In the genomic region with DNA sequence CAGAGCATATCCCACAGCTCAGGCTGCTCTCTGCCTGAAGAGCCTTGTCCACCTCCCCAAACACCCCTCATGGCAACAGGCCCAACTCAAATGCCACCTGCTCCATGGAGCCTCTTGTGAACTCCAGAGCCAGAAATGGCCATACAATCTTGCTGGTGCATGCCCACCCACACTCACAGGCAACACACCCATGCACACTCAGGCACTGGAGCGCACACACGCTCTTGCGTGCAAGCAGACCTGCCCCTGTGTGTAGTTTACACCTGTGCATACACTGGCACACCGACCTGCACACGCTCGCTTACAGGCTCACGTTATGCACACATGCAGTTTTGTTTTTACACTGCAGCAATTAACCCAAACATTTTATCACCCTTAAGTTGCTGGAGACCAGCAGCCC, we compare ENCODE assay signal across 23 cellular contexts. TPM values are rescaled to one million over a fixed set of nuclear protein-coding genes. Genes with fewer than 3 reads are reported as not detected.
DNase-seq lines count a peak whose midpoint lies in the region; ATAC-seq and TF ChIP-seq lines count a peak whose summit lies in the region.
"Had no signal": no experiment of that assay in that cellular context is flagged by ENCODE, and none has a peak within 500 bp of the region (broad histone marks: within the 10 kb centered on the region; RNA-seq: fewer than 3 reads in every experiment).

No MANE protein-coding gene starts in this region.

- H3K27me3 ChIP-seq in cardiac muscle cell, result no peaks in the 10 kb centered on the region
- H3K27me3 ChIP-seq: heart left ventricle had no signal

- H3K36me3 ChIP-seq in cardiac muscle cell, result no peaks in the 10 kb centered on the region

- peak overlapping the region; percentile 19 for H3K27ac Mint-ChIP-seq in T-helper 1 cell treated with Interleukin-12 subunit alpha and Interleukin-12 subunit beta and Interleukin-4 antibody, amounts not matched to agents 30 μg/mL and 1 μg/mL, for 36 hours
- no peak overlapping the region for H3K27ac Mint-ChIP-seq in chondrocyte (ENCODE audit: unreplicated experiment)
- peak overlapping the region; percentile 6 to 72 for H3K27ac Mint-ChIP-seq in stimulated activated naive CD8-positive, alpha-beta T cell treated with anti-CD3 and anti-CD28 coated beads, Interleukin-15, amount 100 ng/mL, for 72 hours
- H3K27ac Mint-ChIP-seq: activated B cell treated with CpG ODN at 0.5 μM for 24 hours; mesothelial cell of epicardium; nephron; stimulated activated naive B cell treated with anti-CD40 and anti-IgM and Interleukin-4, amounts not matched to agents 10 μg/mL and 1 μg/mL and 100 μg/mL, for 72 hours had no signal

- H3K4me3 Mint-ChIP-seq in T-helper 1 cell treated with Interleukin-12 subunit alpha and Interleukin-12 subunit beta and Interleukin-4 antibody, amounts not matched to agents 30 μg/mL and 1 μg/mL, for 36 hours, result no peak overlapping the region
- no peak overlapping the region for H3K4me3 Mint-ChIP-seq in chondrocyte (ENCODE audit: unreplicated experiment)
- peak overlapping the region in 1 of 2 donors; percentile 31 for H3K4me3 Mint-ChIP-seq in stimulated activated naive CD8-positive, alpha-beta T cell treated with anti-CD3 and anti-CD28 coated beads, Interleukin-15, amount 100 ng/mL, for 72 hours
- H3K4me3 Mint-ChIP-seq: activated B cell treated with CpG ODN at 0.5 μM for 24 hours; mesothelial cell of epicardium; nephron; stimulated activated naive B cell treated with anti-CD40 and anti-IgM and Interleukin-4, amounts not matched to agents 10 μg/mL and 1 μg/mL and 100 μg/mL, for 72 hours had no signal

- DNase-seq in T-helper 1 cell (no peak), cardiac muscle cell (ENCODE audit: low read depth in 1 of 2, low spot score in 1 of 2) (no peak), Right ventricle myocardium superior (no peak), chondrocyte (ENCODE audit: low spot score) (peak; percentile 41), anterior cingulate cortex (lab: John Stamatoyannopoulos, UW) (no peak)
- no peak for DNase-seq in stimulated activated naive CD8-positive, alpha-beta T cell treated with anti-CD3 and anti-CD28 coated beads, Interleukin-15, amount 100 ng/mL, for 72 hours
- no peak for DNase-seq in stimulated activated CD4-positive, alpha-beta T cell treated with anti-CD3 and anti-CD28 coated beads, Interleukin-12 subunit alpha, Interleukin-12 subunit beta, amount 100 ng/mL, for 4 hours
- DNase-seq: 8988T; activated B cell treated with CpG ODN at 0.5 μM for 24 hours; activated gamma-delta T cell treated with Interleukin-2 at 50 U/mL for 16 hours; effector CD4-positive, alpha-beta T cell; heart left ventricle; NCI-H146; NCI-H510A treated with DMSO at 0.1 percent for 48 hours; psoas muscle; stimulated activated naive B cell treated with anti-CD40 and anti-IgM and Interleukin-4, amounts not matched to agents 10 μg/mL and 1 μg/mL and 100 μg/mL, for 72 hours; T1000 had no signal

- peaks cover 26% of the 10 kb centered on the region for H3K4me1 Mint-ChIP-seq in T-helper 1 cell treated with Interleukin-12 subunit alpha and Interleukin-12 subunit beta and Interleukin-4 antibody, amounts not matched to agents 30 μg/mL and 1 μg/mL, for 36 hours (ENCODE audit: low read depth)
- no peaks in the 10 kb centered on the region for H3K4me1 Mint-ChIP-seq in chondrocyte (ENCODE audit: low read depth)
- peaks cover 48% of the 10 kb centered on the region for H3K4me1 Mint-ChIP-seq in stimulated activated naive CD8-positive, alpha-beta T cell treated with anti-CD3 and anti-CD28 coated beads, Interleukin-15, amount 100 ng/mL, for 72 hours

- peaks cover 25% of the 10 kb centered on the region for H3K36me3 Mint-ChIP-seq in T-helper 1 cell treated with Interleukin-12 subunit alpha and Interleukin-12 subunit beta and Interleukin-4 antibody, amounts not matched to agents 30 μg/mL and 1 μg/mL, for 36 hours (ENCODE audit: low read depth)
- H3K36me3 Mint-ChIP-seq in chondrocyte (ENCODE audit: low read depth), result peaks cover 2% of the 10 kb centered on the region
- H3K36me3 Mint-ChIP-seq: stimulated activated naive B cell treated with anti-CD40 and anti-IgM and Interleukin-4, amounts not matched to agents 10 μg/mL and 1 μg/mL and 100 μg/mL, for 72 hours had no signal

- intact Hi-C loops in Right ventricle myocardium superior (cut with DNase I), result no loop called here

- H3K9me3 Mint-ChIP-seq in T-helper 1 cell treated with Interleukin-12 subunit alpha and Interleukin-12 subunit beta and Interleukin-4 antibody, amounts not matched to agents 30 μg/mL and 1 μg/mL, for 36 hours, result no peaks in the 10 kb centered on the region
- peaks cover 4% of the 10 kb centered on the region for H3K9me3 Mint-ChIP-seq in chondrocyte (ENCODE audit: low read depth)
- H3K9me3 Mint-ChIP-seq in stimulated activated naive CD8-positive, alpha-beta T cell treated with anti-CD3 and anti-CD28 coated beads, Interleukin-15, amount 100 ng/mL, for 72 hours, result no peaks in the 10 kb centered on the region
- H3K9me3 Mint-ChIP-seq: activated B cell treated with CpG ODN at 0.5 μM for 24 hours had no signal

- TF ChIP-seq CTCF in cardiac muscle cell (IDR thresholded peaks at IDR 0.05; ENCODE audit: low read depth, low read length) (no peak), chondrocyte (IDR thresholded peaks at IDR 0.05) (no peak)

- no peaks in the 10 kb centered on the region for H3K9me3 ChIP-seq in cardiac muscle cell (ENCODE audit: low read depth)
- H3K9me3 ChIP-seq: psoas muscle had no signal

- ATAC-seq in Right ventricle myocardium superior (ENCODE audit: poor library complexity), result no peak
- ATAC-seq in stimulated activated naive CD8-positive, alpha-beta T cell treated with anti-CD3 and anti-CD28 coated beads, Interleukin-15, amount 100 ng/mL, for 72 hours, result no peak
- ATAC-seq: heart left ventricle; psoas muscle; stimulated activated naive B cell treated with anti-CD40 and anti-IgM and Interleukin-4, amounts not matched to agents 10 μg/mL and 1 μg/mL and 100 μg/mL, for 72 hours had no signal

- H3K4me3 ChIP-seq in cardiac muscle cell, result no peak overlapping the region
- H3K4me3 ChIP-seq: heart left ventricle, psoas muscle, SK-N-MC had no signal

- peaks cover 16% of the 10 kb centered on the region for H3K4me1 ChIP-seq in cardiac muscle cell (ENCODE audit: low read depth)
- H3K4me1 ChIP-seq: psoas muscle had no signal

- H3K27me3 Mint-ChIP-seq in T-helper 1 cell treated with Interleukin-12 subunit alpha and Interleukin-12 subunit beta and Interleukin-4 antibody, amounts not matched to agents 30 μg/mL and 1 μg/mL, for 36 hours (ENCODE audit: low read depth), result no peaks in the 10 kb centered on the region
- peaks cover 1% of the 10 kb centered on the region for H3K27me3 Mint-ChIP-seq in chondrocyte (ENCODE audit: low read depth)
- no peaks in the 10 kb centered on the region for H3K27me3 Mint-ChIP-seq in stimulated activated naive CD8-positive, alpha-beta T cell treated with anti-CD3 and anti-CD28 coated beads, Interleukin-15, amount 100 ng/mL, for 72 hours

- H3K27ac ChIP-seq in cardiac muscle cell, result peak overlapping the region; percentile 50
- H3K27ac ChIP-seq: heart left ventricle, KMS-11, psoas muscle, SK-N-MC had no signal

RNA-seq across cellular contexts. Expression of a gene that starts 40.0 kb away (rescaled TPM):
- total RNA-seq in cardiac muscle cell (15.6 and 23.3 TPM in 2 replicates), Right ventricle myocardium superior (41.2 TPM), chondrocyte (0.27 to 0.38 TPM (median 0.30 TPM) in 3 replicates)
- 12.7 and 19.1 TPM in 2 replicates for polyA plus RNA-seq in cardiac muscle cell
- total RNA-seq: activated B cell treated with CpG ODN at 0.5 μM for 24 hours, fibroblast of villous mesenchyme had no signal

Comparison
In these comparisons a context has a peak if more than half of its experiments do, and no peak if none do; other contexts are left out.
1. RNA of a gene that starts 40.0 kb away (total RNA-seq): 41.2 TPM in Right ventricle myocardium superior (single experiment) and 15.6 to 23.3 TPM in cardiac muscle cell; 0.27 to 0.38 TPM in chondrocyte; every median in the first group is over 10 times any median in the second.